In the genomic region with DNA sequence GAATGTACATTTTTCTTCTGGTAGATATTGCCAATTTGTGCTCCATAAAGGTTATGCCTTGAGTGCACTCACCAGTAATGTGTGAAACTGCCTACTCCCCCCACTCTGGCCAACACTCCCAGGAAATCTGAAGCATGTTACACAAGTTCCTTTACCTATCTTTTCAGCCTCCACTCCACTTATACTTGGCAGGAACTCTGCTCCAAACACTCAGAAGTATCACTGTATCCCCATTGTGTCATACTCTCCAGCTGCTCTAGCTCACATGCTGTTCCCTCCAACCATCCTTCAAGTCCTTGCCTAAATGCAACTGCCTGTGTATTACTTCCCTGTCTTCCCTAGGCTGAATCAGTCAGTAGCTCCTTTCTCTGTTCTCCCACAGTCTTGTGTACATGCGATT, we compare ENCODE assay signal across 1 cellular context.
TF ChIP-seq lines count a peak whose summit lies in the region.

No MANE protein-coding gene starts in this region.

TF ChIP-seq in H1, 55 proteins besides CTCF, POLR2A, EP300 and RAD21 (continued from another document):
- TF ChIP-seq POLR2AphosphoS5 (IDR thresholded peaks at IDR 0.05; ENCODE audit: low read depth, low read length) (no peak), SAP30 (IDR thresholded peaks at IDR 0.05; ENCODE audit: insufficient read depth, insufficient replicate concordance, low read length) (no peak), EZH2 (IDR thresholded peaks at IDR 0.05; ENCODE audit: low read depth, low read length, severe bottlenecking) (no peak), CBX8 (IDR thresholded peaks at IDR 0.05; ENCODE audit: borderline replicate concordance, low read depth, low read length) (no peak), KDM1A (IDR thresholded peaks at IDR 0.05; ENCODE audit: borderline replicate concordance, low read length) (no peak), RBBP5 (IDR thresholded peaks at IDR 0.05; ENCODE audit: borderline replicate concordance, low read depth, low read length) (no peak), RFX5 (IDR thresholded peaks at IDR 0.05; ENCODE audit: borderline replicate concordance, low read depth, low read length) (no peak), YY1 (IDR thresholded peaks at IDR 0.05; ENCODE audit: low read depth, low read length) (no peak), CBX5 (IDR thresholded peaks at IDR 0.05; ENCODE audit: low read depth, low read length) (no peak), CEBPB (IDR thresholded peaks at IDR 0.05; ENCODE audit: low read depth, low read length) (no peak), SIX5 (IDR thresholded peaks at IDR 0.05; ENCODE audit: low read depth, low read length) (no peak), PHF8 (conservative IDR thresholded peaks at IDR 0.05; ENCODE audit: low read depth, low read length) (no peak), NRF1 (IDR thresholded peaks at IDR 0.05; ENCODE audit: low read depth, low read length) (no peak)
- TF ChIP-seq, protein P1, sequence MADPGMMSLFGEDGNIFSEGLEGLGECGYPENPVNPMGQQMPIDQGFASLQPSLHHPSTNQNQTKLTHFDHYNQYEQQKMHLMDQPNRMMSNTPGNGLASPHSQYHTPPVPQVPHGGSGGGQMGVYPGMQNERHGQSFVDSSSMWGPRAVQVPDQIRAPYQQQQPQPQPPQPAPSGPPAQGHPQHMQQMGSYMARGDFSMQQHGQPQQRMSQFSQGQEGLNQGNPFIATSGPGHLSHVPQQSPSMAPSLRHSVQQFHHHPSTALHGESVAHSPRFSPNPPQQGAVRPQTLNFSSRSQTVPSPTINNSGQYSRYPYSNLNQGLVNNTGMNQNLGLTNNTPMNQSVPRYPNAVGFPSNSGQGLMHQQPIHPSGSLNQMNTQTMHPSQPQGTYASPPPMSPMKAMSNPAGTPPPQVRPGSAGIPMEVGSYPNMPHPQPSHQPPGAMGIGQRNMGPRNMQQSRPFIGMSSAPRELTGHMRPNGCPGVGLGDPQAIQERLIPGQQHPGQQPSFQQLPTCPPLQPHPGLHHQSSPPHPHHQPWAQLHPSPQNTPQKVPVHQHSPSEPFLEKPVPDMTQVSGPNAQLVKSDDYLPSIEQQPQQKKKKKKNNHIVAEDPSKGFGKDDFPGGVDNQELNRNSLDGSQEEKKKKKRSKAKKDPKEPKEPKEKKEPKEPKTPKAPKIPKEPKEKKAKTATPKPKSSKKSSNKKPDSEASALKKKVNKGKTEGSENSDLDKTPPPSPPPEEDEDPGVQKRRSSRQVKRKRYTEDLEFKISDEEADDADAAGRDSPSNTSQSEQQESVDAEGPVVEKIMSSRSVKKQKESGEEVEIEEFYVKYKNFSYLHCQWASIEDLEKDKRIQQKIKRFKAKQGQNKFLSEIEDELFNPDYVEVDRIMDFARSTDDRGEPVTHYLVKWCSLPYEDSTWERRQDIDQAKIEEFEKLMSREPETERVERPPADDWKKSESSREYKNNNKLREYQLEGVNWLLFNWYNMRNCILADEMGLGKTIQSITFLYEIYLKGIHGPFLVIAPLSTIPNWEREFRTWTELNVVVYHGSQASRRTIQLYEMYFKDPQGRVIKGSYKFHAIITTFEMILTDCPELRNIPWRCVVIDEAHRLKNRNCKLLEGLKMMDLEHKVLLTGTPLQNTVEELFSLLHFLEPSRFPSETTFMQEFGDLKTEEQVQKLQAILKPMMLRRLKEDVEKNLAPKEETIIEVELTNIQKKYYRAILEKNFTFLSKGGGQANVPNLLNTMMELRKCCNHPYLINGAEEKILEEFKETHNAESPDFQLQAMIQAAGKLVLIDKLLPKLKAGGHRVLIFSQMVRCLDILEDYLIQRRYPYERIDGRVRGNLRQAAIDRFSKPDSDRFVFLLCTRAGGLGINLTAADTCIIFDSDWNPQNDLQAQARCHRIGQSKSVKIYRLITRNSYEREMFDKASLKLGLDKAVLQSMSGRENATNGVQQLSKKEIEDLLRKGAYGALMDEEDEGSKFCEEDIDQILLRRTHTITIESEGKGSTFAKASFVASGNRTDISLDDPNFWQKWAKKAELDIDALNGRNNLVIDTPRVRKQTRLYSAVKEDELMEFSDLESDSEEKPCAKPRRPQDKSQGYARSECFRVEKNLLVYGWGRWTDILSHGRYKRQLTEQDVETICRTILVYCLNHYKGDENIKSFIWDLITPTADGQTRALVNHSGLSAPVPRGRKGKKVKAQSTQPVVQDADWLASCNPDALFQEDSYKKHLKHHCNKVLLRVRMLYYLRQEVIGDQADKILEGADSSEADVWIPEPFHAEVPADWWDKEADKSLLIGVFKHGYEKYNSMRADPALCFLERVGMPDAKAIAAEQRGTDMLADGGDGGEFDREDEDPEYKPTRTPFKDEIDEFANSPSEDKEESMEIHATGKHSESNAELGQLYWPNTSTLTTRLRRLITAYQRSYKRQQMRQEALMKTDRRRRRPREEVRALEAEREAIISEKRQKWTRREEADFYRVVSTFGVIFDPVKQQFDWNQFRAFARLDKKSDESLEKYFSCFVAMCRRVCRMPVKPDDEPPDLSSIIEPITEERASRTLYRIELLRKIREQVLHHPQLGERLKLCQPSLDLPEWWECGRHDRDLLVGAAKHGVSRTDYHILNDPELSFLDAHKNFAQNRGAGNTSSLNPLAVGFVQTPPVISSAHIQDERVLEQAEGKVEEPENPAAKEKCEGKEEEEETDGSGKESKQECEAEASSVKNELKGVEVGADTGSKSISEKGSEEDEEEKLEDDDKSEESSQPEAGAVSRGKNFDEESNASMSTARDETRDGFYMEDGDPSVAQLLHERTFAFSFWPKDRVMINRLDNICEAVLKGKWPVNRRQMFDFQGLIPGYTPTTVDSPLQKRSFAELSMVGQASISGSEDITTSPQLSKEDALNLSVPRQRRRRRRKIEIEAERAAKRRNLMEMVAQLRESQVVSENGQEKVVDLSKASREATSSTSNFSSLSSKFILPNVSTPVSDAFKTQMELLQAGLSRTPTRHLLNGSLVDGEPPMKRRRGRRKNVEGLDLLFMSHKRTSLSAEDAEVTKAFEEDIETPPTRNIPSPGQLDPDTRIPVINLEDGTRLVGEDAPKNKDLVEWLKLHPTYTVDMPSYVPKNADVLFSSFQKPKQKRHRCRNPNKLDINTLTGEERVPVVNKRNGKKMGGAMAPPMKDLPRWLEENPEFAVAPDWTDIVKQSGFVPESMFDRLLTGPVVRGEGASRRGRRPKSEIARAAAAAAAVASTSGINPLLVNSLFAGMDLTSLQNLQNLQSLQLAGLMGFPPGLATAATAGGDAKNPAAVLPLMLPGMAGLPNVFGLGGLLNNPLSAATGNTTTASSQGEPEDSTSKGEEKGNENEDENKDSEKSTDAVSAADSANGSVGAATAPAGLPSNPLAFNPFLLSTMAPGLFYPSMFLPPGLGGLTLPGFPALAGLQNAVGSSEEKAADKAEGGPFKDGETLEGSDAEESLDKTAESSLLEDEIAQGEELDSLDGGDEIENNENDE (IDR thresholded peaks at IDR 0.05; ENCODE audit: insufficient replicate concordance, low read length), result no peak
